33 cellular contexts compared by ENCODE assay signal in the genomic region with DNA sequence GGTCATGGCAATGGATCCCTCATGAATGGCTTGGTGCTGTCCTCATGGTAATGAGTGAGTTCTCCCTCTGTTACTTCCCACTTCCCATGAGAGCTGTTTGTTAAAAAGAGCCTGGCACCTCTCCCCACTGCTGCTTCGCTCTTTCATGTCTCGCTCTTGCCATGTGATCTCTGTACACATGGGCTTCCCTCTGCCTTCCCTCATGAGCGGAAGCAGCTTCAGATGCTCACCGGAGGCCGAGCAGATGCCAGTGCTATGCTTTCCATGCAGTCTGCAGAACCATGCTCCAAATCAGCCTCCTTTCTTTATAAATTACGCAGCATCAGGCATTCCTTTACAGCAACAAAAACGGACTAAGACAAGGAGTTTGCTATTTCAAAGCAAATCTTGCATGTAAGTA.
"Had no signal": no experiment of that assay in that cellular context is flagged by ENCODE, and none has a peak within 500 bp of the region (broad histone marks: within the 10 kb centered on the region; RNA-seq: fewer than 3 reads in every experiment).

No MANE protein-coding gene starts in this region.

- H3K9me3 Mint-ChIP-seq: activated B cell treated with CpG ODN at 0.5 μM for 24 hours; activated CD4-positive, alpha-beta memory T cell treated with anti-CD3 and anti-CD28 coated beads, Interleukin-2, amount 10 ng/mL, durations not matched to agents 7 days and 5 days; T-cell had no signal

- H3K27ac Mint-ChIP-seq: activated B cell treated with CpG ODN at 0.5 μM for 24 hours; activated CD4-positive, alpha-beta memory T cell treated with anti-CD3 and anti-CD28 coated beads, Interleukin-2, amount 10 ng/mL, durations not matched to agents 7 days and 5 days; activated CD8-positive, alpha-beta memory T cell treated with anti-CD3 and anti-CD28 coated beads, Interleukin-2, amount 10 ng/mL, durations not matched to agents 7 days and 5 days; T-cell had no signal

- DNase-seq: activated B cell treated with CpG ODN at 0.5 μM for 24 hours; activated CD4-positive, alpha-beta memory T cell treated with anti-CD3 and anti-CD28 coated beads, Interleukin-2, amount 10 ng/mL, durations not matched to agents 7 days and 5 days; activated CD4-positive, alpha-beta T cell treated with anti-CD3 and anti-CD28 coated beads for 1 hour; activated CD4-positive, alpha-beta T cell treated with anti-CD3 and anti-CD28 coated beads for 48 hours; activated CD8-positive, alpha-beta memory T cell treated with anti-CD3 and anti-CD28 coated beads for 24 hours; activated CD8-positive, alpha-beta memory T cell treated with anti-CD3 and anti-CD28 coated beads, Interleukin-2, amount 10 ng/mL, durations not matched to agents 7 days and 5 days; activated CD8-positive, alpha-beta memory T cell treated with anti-CD3 and anti-CD28 coated beads, Interleukin-2, amount 50 U/mL, for 48 hours; activated effector memory CD4-positive, alpha-beta T cell treated with anti-CD3 and anti-CD28 coated beads, Interleukin-2, amount 50 U/mL, for 16 hours; activated naive CD4-positive, alpha-beta T cell; activated naive CD4-positive, alpha-beta T cell treated with anti-CD3 and anti-CD28 coated beads, Interleukin-2, amount 50 U/mL, for 16 hours; activated T-cell treated with anti-CD3 and anti-CD28 coated beads, Interleukin-2, amount 50 U/mL, for 48 hours; brain microvascular endothelial cell; central memory CD4-positive, alpha-beta T cell; Kasumi-1; KG1; MG63; NCI-H1048; NCI-H1105 treated with DMSO at 0.1 percent for 48 hours; NCI-H1436; NCI-H1694; NCI-H1930; NCI-H2081 treated with DMSO at 0.1 percent for 48 hours; NCI-H345; NCI-H526; NCI-H748 treated with DMSO at 0.1 percent for 48 hours; NK-92 treated with Interleukin-12 subunit alpha and Interleukin-12 subunit beta, amount 100 ng/mL, for 24 hours; PC-9; SIG-M5; T-cell; T-helper 2 cell; T-helper 9 cell had no signal

- H3K4me3 Mint-ChIP-seq: activated B cell treated with CpG ODN at 0.5 μM for 24 hours; activated CD4-positive, alpha-beta memory T cell treated with anti-CD3 and anti-CD28 coated beads, Interleukin-2, amount 10 ng/mL, durations not matched to agents 7 days and 5 days; activated CD8-positive, alpha-beta memory T cell treated with anti-CD3 and anti-CD28 coated beads, Interleukin-2, amount 10 ng/mL, durations not matched to agents 7 days and 5 days; T-cell had no signal

- H3K27me3 Mint-ChIP-seq: activated B cell treated with CpG ODN at 0.5 μM for 24 hours; activated CD4-positive, alpha-beta memory T cell treated with anti-CD3 and anti-CD28 coated beads, Interleukin-2, amount 10 ng/mL, durations not matched to agents 7 days and 5 days; activated CD8-positive, alpha-beta memory T cell treated with anti-CD3 and anti-CD28 coated beads, Interleukin-2, amount 10 ng/mL, durations not matched to agents 7 days and 5 days; T-cell had no signal

- ATAC-seq: activated CD8-positive, alpha-beta memory T cell treated with anti-CD3 and anti-CD28 coated beads, Interleukin-2, amount 10 ng/mL, durations not matched to agents 7 days and 5 days; Right ventricle myocardium inferior; SK-N-SH treated with all-trans-retinoic acid at 6 μM for 48 hours; T-cell had no signal

- H3K4me1 Mint-ChIP-seq: activated CD4-positive, alpha-beta memory T cell treated with anti-CD3 and anti-CD28 coated beads, Interleukin-2, amount 10 ng/mL, durations not matched to agents 7 days and 5 days; activated CD8-positive, alpha-beta memory T cell treated with anti-CD3 and anti-CD28 coated beads, Interleukin-2, amount 10 ng/mL, durations not matched to agents 7 days and 5 days had no signal
